8 cellular contexts compared by ENCODE assay signal in genomic region chr21:36917487-36918158, GRCh38. TPM values are rescaled to one million over a fixed set of nuclear protein-coding genes. Genes with fewer than 3 reads are reported as not detected.
A peak's percentile ranks its signal among the peaks of the same experiment; 100 is the strongest.
DNase-seq lines count a peak whose midpoint lies in the region; ATAC-seq and TF ChIP-seq lines count a peak whose summit lies in the region.

No MANE protein-coding gene starts in this region.

- H3K36me3 ChIP-seq in IMR-90 (ENCODE audit: control insufficient read depth, insufficient read depth, low read length) (no peaks in the 10 kb centered on the region), breast epithelium (no peaks in the 10 kb centered on the region), gastroesophageal sphincter (no peaks in the 10 kb centered on the region)

- H3K4me1 ChIP-seq in IMR-90 (ENCODE audit: control insufficient read depth, insufficient read depth, low read length) (peaks cover 16% of the 10 kb centered on the region), breast epithelium (no peaks in the 10 kb centered on the region), gastroesophageal sphincter (peaks cover 0 to 16% (median 0%) of the 10 kb centered on the region in 3 donors)

- in situ Hi-C loops in IMR-90 (cut with MboI; ENCODE audit: low sequenced_read_pairs), result no loop called here

- peak overlapping the region; percentile 66 for H3K4me2 ChIP-seq in IMR-90 (ENCODE audit: low read depth, low read length)

- peak; percentile 88 for TF ChIP-seq RAD21 in IMR-90 (IDR thresholded peaks at IDR 0.05; ENCODE audit: low read length)

- H2AK9ac ChIP-seq in IMR-90 (replicated peaks; ENCODE audit: low read depth, low read length, poor library complexity), result peak overlapping the region; percentile 32

- TF ChIP-seq POLR2A in IMR-90 (IDR thresholded peaks at IDR 0.05; ENCODE audit: low read depth, low read length) (no peak), breast epithelium (IDR thresholded peaks at IDR 0.05) (no peak), gastroesophageal sphincter (IDR thresholded peaks at IDR 0.05) (no peak)

- no TSS peak for BruUV-seq in IMR-90 (replicated peaks; lab: Mats Ljungman, UMichigan)

- peak; percentile 62 for TF ChIP-seq CTCF in AG09319 (IDR thresholded peaks at IDR 0.05; ENCODE audit: low read depth, low read length)
- peak; percentile 82 for TF ChIP-seq CTCF in IMR-90 (conservative IDR thresholded peaks at IDR 0.05; ENCODE audit: low read depth, low read length)
- peak; percentile 8 to 53 (median 30) for TF ChIP-seq CTCF in breast epithelium (IDR thresholded peaks at IDR 0.05)
- peak in 1 of 4 experiments; percentile 40 for TF ChIP-seq CTCF in gastroesophageal sphincter (IDR thresholded peaks at IDR 0.05)

- dilution Hi-C loops in IMR-90 (cut with HindIII; ENCODE audit: low sequenced_read_pairs, unreplicated experiment), result no loop called here

- peak overlapping the region; percentile 86 for H3K14ac ChIP-seq in IMR-90 (replicated peaks; ENCODE audit: low read depth, low read length)

- H2BK15ac ChIP-seq in IMR-90 (ENCODE audit: low read depth, low read length), result peak overlapping the region; percentile 39; the same call in 1 of the 3 replicates

- WGBS in IMR-90 (ENCODE audit: extremely low coverage in 2 of 2, insufficient read length in 1 of 2), 2 experiments, result 0% methylated on average over 1 of the region's 8 CpGs; no CpG with 5 or more reads in 1 of the 2 experiments
- WGBS in gastroesophageal sphincter (ENCODE audit: low coverage in 1 of 2), 2 donors, result 42 to 52% methylated on average over 8 of the region's 8 CpGs

- POLR2A ChIA-PET in IMR-90 (lab: Charles Lee; ENCODE audit: unreplicated experiment), result no interaction called here

- H3K4me3 ChIP-seq in IMR-90 (ENCODE audit: insufficient read depth, low read depth, low read length) (no peak overlapping the region), breast epithelium (no peak overlapping the region), gastroesophageal sphincter (no peak overlapping the region)

- intact Hi-C loops in IMR-90 (cut with micrococcal nuclease), result loop anchor here (2.0 to 5.0 kb wide), 3 partner anchors 165 to 255 kb away; no protein-coding TSS in a partner anchor
- intact Hi-C loops in breast epithelium (cut with DNase I; ENCODE audit: low total_unique reads), result no loop called here

- H3K4ac ChIP-seq in IMR-90 (ENCODE audit: low read depth, low read length), result peak overlapping the region; percentile 82

- peak overlapping the region; percentile 91 for H2BK120ac ChIP-seq in IMR-90 (ENCODE audit: low read depth, low read length)

- DNase-seq in AG09319 (ENCODE audit: extremely low read depth, low read depth), result no peak
- DNase-seq in IMR-90, result peak; percentile 75
- DNase-seq in breast epithelium (ENCODE audit: low spot score in 2 of 2), result no peak
- DNase-seq in left kidney (ENCODE audit: low read depth, low spot score), result peak; percentile 77
- no peak for DNase-seq in activated T-cell treated with anti-CD3 and anti-CD28 coated beads, Interleukin-2, amount 50 U/mL, for 1 hour
- DNase-seq in kidney glomerular epithelial cell (lab: John Stamatoyannopoulos, UW), result no peak

- H3K9ac ChIP-seq in IMR-90 (ENCODE audit: low read depth, low read length), result peak overlapping the region; percentile 30; the same call in 1 of the 2 replicates

- peak overlapping the region; percentile 77 for H2AK5ac ChIP-seq in IMR-90 (ENCODE audit: low read depth, low read length)

- H3K79me1 ChIP-seq in IMR-90 (ENCODE audit: low read depth in 1 of 2, low read length in 2 of 2), result peaks cover 13 to 49% of the 10 kb centered on the region in 2 experiments

- ATAC-seq in IMR-90 (ENCODE audit: low read depth), result peak; percentile 81
- ATAC-seq in HG03442 (IDR thresholded peaks at IDR 0.05; ENCODE audit: unreplicated experiment), result no peak
- no peak for ATAC-seq in gastroesophageal sphincter

- H2AFZ ChIP-seq in IMR-90 (replicated peaks; ENCODE audit: low read length, poor library complexity), result peak overlapping the region; percentile 67

- TF ChIP-seq EP300 in gastroesophageal sphincter (IDR thresholded peaks at IDR 0.05), result no peak

- H2BK20ac ChIP-seq in IMR-90 (ENCODE audit: low read depth, low read length), result peak overlapping the region; percentile 88

- peak overlapping the region; percentile 65 for H3K18ac ChIP-seq in IMR-90 (ENCODE audit: low read depth, low read length)

- peak overlapping the region; percentile 50 to 80; a peak in 3 of 4 replicates for H4K8ac ChIP-seq in IMR-90 (ENCODE audit: low read depth in 2 of 2, low read length in 2 of 2)

- H4K91ac ChIP-seq in IMR-90 (ENCODE audit: insufficient read depth, low read depth, low read length), result peak overlapping the region; percentile 73

- H3K9me3 ChIP-seq in IMR-90 (ENCODE audit: control insufficient read depth, insufficient read depth, low read length), result no peaks in the 10 kb centered on the region
- H3K9me3 ChIP-seq in breast epithelium, result no peaks in the 10 kb centered on the region
- no peaks in the 10 kb centered on the region for H3K9me3 ChIP-seq in gastroesophageal sphincter

- no peaks in the 10 kb centered on the region; the same call in 1 of the 2 replicates for H3K9me1 ChIP-seq in IMR-90 (ENCODE audit: insufficient read depth, low read length)

- H3K23ac ChIP-seq in IMR-90 (ENCODE audit: low read depth, low read length), result peak overlapping the region; percentile 74

- peak overlapping the region; percentile 36; the same call in 1 of the 2 replicates for H3K27ac ChIP-seq in IMR-90 (ENCODE audit: insufficient read depth, low read length)
- no peak overlapping the region for H3K27ac ChIP-seq in breast epithelium
- no peak overlapping the region for H3K27ac ChIP-seq in gastroesophageal sphincter

- H2BK5ac ChIP-seq in IMR-90 (ENCODE audit: low read depth, low read length, poor library complexity, severe bottlenecking), result peak overlapping the region; percentile 22

- CTCF ChIA-PET in IMR-90 (lab: Yijun Ruan, JAX), result interaction anchor here (0.6 to 1.9 kb wide), 21 partner anchors 10 to 493 kb away, joined by 3 to 10 read pairs (median 3); no protein-coding TSS in a partner anchor

- no peaks in the 10 kb centered on the region for H3K27me3 ChIP-seq in IMR-90 (ENCODE audit: control insufficient read depth, insufficient read depth, low read length)
- H3K27me3 ChIP-seq in breast epithelium, result no peaks in the 10 kb centered on the region
- H3K27me3 ChIP-seq in gastroesophageal sphincter, result no peaks in the 10 kb centered on the region

- H3K56ac ChIP-seq in IMR-90 (ENCODE audit: extremely low read depth, insufficient read depth, low read length), result peak overlapping the region; percentile 35; the same call in 1 of the 2 replicates

- no peaks in the 10 kb centered on the region for H4K20me1 ChIP-seq in IMR-90 (ENCODE audit: insufficient read depth, low read length)

- H4K5ac ChIP-seq in IMR-90 (ENCODE audit: low read depth, low read length), result peak overlapping the region; percentile 58

TF ChIP-seq in IMR-90, 13 proteins besides CTCF, POLR2A, EP300 and RAD21:
- TF ChIP-seq MXI1 (IDR thresholded peaks at IDR 0.05; ENCODE audit: borderline replicate concordance, low read depth, low read length) (no peak), FOS (IDR thresholded peaks at IDR 0.05; ENCODE audit: low read depth, low read length) (no peak), RFX5 (IDR thresholded peaks at IDR 0.05; ENCODE audit: low read depth, low read length) (no peak), SMC3 (IDR thresholded peaks at IDR 0.05; ENCODE audit: low read depth, low read length) (peak; percentile 89)
TF ChIP-seq in IMR-90: peak in this region for 1.

RNA-seq across cellular contexts. Expression of gene HLCS, which starts 48.8 kb away (rescaled TPM):
- total RNA-seq in IMR-90 (2012; rRNA removed), result 18.1 and 21.0 TPM in 2 replicates
- 8.6 and 10.6 TPM in 2 replicates for polyA plus RNA-seq in IMR-90 (2012; rRNA removed)
- polyA plus RNA-seq in IMR-90 (2012; cell fraction: cytosol; rRNA removed), result 4.1 and 5.8 TPM in 2 replicates
- polyA plus RNA-seq in IMR-90 (2012; cell fraction: nucleus; rRNA removed; ENCODE audit: low replicate concordance), result 4.2 and 15.2 TPM in 2 replicates
- total RNA-seq in breast epithelium, result 10 to 100 TPM; 19.5 to 26.2 (median 20.3) TPM
- 10 to 100 TPM; 14.4 to 33.3 (median 24.9) TPM for total RNA-seq in gastroesophageal sphincter

Comparison
In these comparisons a context has a peak if more than half of its experiments do, and no peak if none do; other contexts are left out.
1. DNase-seq: peak in IMR-90 (single experiment) and left kidney (single experiment); none in AG09319 (single experiment), breast epithelium (0 of 2), activated T-cell treated with anti-CD3 and anti-CD28 coated beads, Interleukin-2, amount 50 U/mL, for 1 hour (single experiment) and kidney glomerular epithelial cell (single experiment).